In genomic region chr18:10015288-10015701, GRCh38 we compare ENCODE assay signal across 9 cellular contexts.
DNase-seq lines count a peak whose midpoint lies in the region; ATAC-seq and TF ChIP-seq lines count a peak whose summit lies in the region.
"Had no signal": no experiment of that assay in that cellular context is flagged by ENCODE, and none has a peak within 500 bp of the region (broad histone marks: within the 10 kb centered on the region; RNA-seq: fewer than 3 reads in every experiment).

No MANE protein-coding gene starts in this region.

- no peak overlapping the region for H3K27ac ChIP-seq in endodermal cell (ENCODE audit: low read depth, low read length)
- peak overlapping the region; percentile 43 to 65 for H3K27ac ChIP-seq in lung (ENCODE audit: low read depth in 1 of 2, low read length in 1 of 2)
- peak overlapping the region; percentile 61 to 75 for H3K27ac ChIP-seq in uterus

- no peaks in the 10 kb centered on the region for H3K9me3 Mint-ChIP-seq in endodermal cell
- H3K9me3 Mint-ChIP-seq: activated T-cell treated with anti-CD3 and anti-CD28 coated beads, Interleukin-2, amount 50 U/mL, for 72 hours had no signal

- H3K4me3 Mint-ChIP-seq in endodermal cell, result no peak overlapping the region
- H3K4me3 Mint-ChIP-seq: activated T-cell treated with anti-CD3 and anti-CD28 coated beads, Interleukin-2, amount 50 U/mL, for 72 hours had no signal

- no peaks in the 10 kb centered on the region for H3K36me3 Mint-ChIP-seq in endodermal cell (ENCODE audit: low read depth)

- ATAC-seq in lung (ENCODE audit: insufficient read depth, low FRiP score) (no peak), GM19397 (IDR thresholded peaks at IDR 0.05; ENCODE audit: unreplicated experiment) (no peak)
- ATAC-seq: activated T-cell treated with anti-CD3 and anti-CD28 coated beads, Interleukin-2, amount 50 U/mL, for 72 hours had no signal

- intact Hi-C loops in uterus (cut with DNase I; ENCODE audit: low total_unique reads), result no loop called here

- H3K9ac ChIP-seq in endodermal cell (ENCODE audit: extremely low read depth, low read length, poor library complexity, severe bottlenecking), result no peak overlapping the region

- TF ChIP-seq CTCF in endodermal cell (conservative IDR thresholded peaks at IDR 0.05) (no peak), lung (IDR thresholded peaks at IDR 0.05; ENCODE audit: control extremely low read depth, extremely low read depth) (no peak), uterus (IDR thresholded peaks at IDR 0.05) (no peak)

- peaks cover 14% of the 10 kb centered on the region for H3K4me1 Mint-ChIP-seq in endodermal cell

- no peak overlapping the region for H3K27ac Mint-ChIP-seq in endodermal cell
- H3K27ac Mint-ChIP-seq: activated T-cell treated with anti-CD3 and anti-CD28 coated beads, Interleukin-2, amount 50 U/mL, for 72 hours had no signal

- H3K4me3 ChIP-seq in endodermal cell (ENCODE audit: low read length) (no peak overlapping the region), lung (no peak overlapping the region), uterus (no peak overlapping the region)

- peaks cover 2% of the 10 kb centered on the region for H3K27me3 Mint-ChIP-seq in endodermal cell (ENCODE audit: insufficient read depth)

- 91 to 95% methylated on average over 9 of the region's 9 CpGs for WGBS in endodermal cell (ENCODE audit: insufficient coverage in 1 of 2, insufficient read length in 1 of 2), 2 experiments
- WGBS in lung, 2 donors, result 75 to 87% methylated on average over 9 of the region's 9 CpGs

- H3K27me3 ChIP-seq in endodermal cell (ENCODE audit: control insufficient read depth, insufficient read depth, low read length, poor library complexity, severe bottlenecking), result no peaks in the 10 kb centered on the region
- H3K27me3 ChIP-seq in lung (ENCODE audit: control insufficient read depth, insufficient read depth), result no peaks in the 10 kb centered on the region
- H3K27me3 ChIP-seq in uterus, result no peaks in the 10 kb centered on the region

- H3K9me3 ChIP-seq in endodermal cell (ENCODE audit: control insufficient read depth, low read length), result no peaks in the 10 kb centered on the region
- no peaks in the 10 kb centered on the region for H3K9me3 ChIP-seq in lung (ENCODE audit: control insufficient read depth in 2 of 2, insufficient read depth in 1 of 2, low read length in 1 of 2)
- H3K9me3 ChIP-seq in uterus, result no peaks in the 10 kb centered on the region

- no peak for TF ChIP-seq POLR2A in uterus (IDR thresholded peaks at IDR 0.05)

- H3K4me1 ChIP-seq in endodermal cell (ENCODE audit: control insufficient read depth, insufficient read depth, low read length), result peaks cover 5% of the 10 kb centered on the region
- peaks cover 5 to 10% of the 10 kb centered on the region in 2 donors for H3K4me1 ChIP-seq in lung (ENCODE audit: control insufficient read depth in 2 of 2, insufficient read depth in 2 of 2, low read length in 2 of 2)
- peaks cover 0 to under 1% of the 10 kb centered on the region in 2 donors for H3K4me1 ChIP-seq in uterus

- no peaks in the 10 kb centered on the region for H3K36me3 ChIP-seq in endodermal cell (ENCODE audit: control insufficient read depth, insufficient read depth, low read length)
- no peaks in the 10 kb centered on the region for H3K36me3 ChIP-seq in lung (ENCODE audit: control insufficient read depth in 2 of 2, insufficient read depth in 2 of 2, low read length in 2 of 2)
- H3K36me3 ChIP-seq in uterus, result no peaks in the 10 kb centered on the region

- DNase-seq in M059J (ENCODE audit: low read depth) (peak; percentile 62), endodermal cell (peak; percentile 24), lung (ENCODE audit: low spot score) (no peak), uterus (no peak), NOMO-1 treated with dmso at 0.1 percent for 144 hours (lab: John Stamatoyannopoulos, UW; ENCODE audit: unreplicated experiment) (no peak), T-helper 9 cell (no peak)
- DNase-seq: activated T-cell treated with anti-CD3 and anti-CD28 coated beads, Interleukin-2, amount 50 U/mL, for 72 hours; glutamatergic neuron had no signal

Comparison
In these comparisons a context has a peak if more than half of its experiments do, and no peak if none do; other contexts are left out.
1. DNase-seq: peak in M059J (single experiment) and endodermal cell (single experiment); none in lung (single experiment), uterus (0 of 2), NOMO-1 treated with dmso at 0.1 percent for 144 hours (single experiment) and T-helper 9 cell (single experiment).